9 cellular contexts compared by ENCODE assay signal in genomic region chr17:48547839-48548686, GRCh38. TPM values are rescaled to one million over a fixed set of nuclear protein-coding genes. Genes with fewer than 3 reads are reported as not detected.
A peak's percentile ranks its signal among the peaks of the same experiment; 100 is the strongest.
DNase-seq lines count a peak whose midpoint lies in the region; ATAC-seq, FAIRE-seq and TF ChIP-seq lines count a peak whose summit lies in the region.
"Had no signal": no experiment of that assay in that cellular context is flagged by ENCODE, and none has a peak within 500 bp of the region (broad histone marks: within the 10 kb centered on the region; RNA-seq: fewer than 3 reads in every experiment).

No MANE protein-coding gene starts in this region.

- peak overlapping the region; percentile 75 for H3K27ac Mint-ChIP-seq in activated CD8-positive, alpha-beta memory T cell treated with anti-CD3 and anti-CD28 coated beads, Interleukin-2, amount 10 ng/mL, durations not matched to agents 7 days and 5 days

- ATAC-seq in activated CD8-positive, alpha-beta memory T cell treated with anti-CD3 and anti-CD28 coated beads, Interleukin-2, amount 10 ng/mL, durations not matched to agents 7 days and 5 days = no peak
- ATAC-seq in thoracic aorta (ENCODE audit: insufficient number of reproducible peaks, low FRiP score, low read depth) = no peak

- peaks cover 32% of the 10 kb centered on the region for H3K4me1 Mint-ChIP-seq in activated CD8-positive, alpha-beta memory T cell treated with anti-CD3 and anti-CD28 coated beads, Interleukin-2, amount 10 ng/mL, durations not matched to agents 7 days and 5 days

- no peaks in the 10 kb centered on the region for H3K9me3 Mint-ChIP-seq in activated CD8-positive, alpha-beta memory T cell treated with anti-CD3 and anti-CD28 coated beads, Interleukin-2, amount 10 ng/mL, durations not matched to agents 7 days and 5 days (ENCODE audit: low read depth)

- no peaks in the 10 kb centered on the region for H3K27me3 ChIP-seq in thoracic aorta (replicated peaks; ENCODE audit: insufficient read depth)

- peaks cover 4% of the 10 kb centered on the region for H3K27me3 Mint-ChIP-seq in activated CD8-positive, alpha-beta memory T cell treated with anti-CD3 and anti-CD28 coated beads, Interleukin-2, amount 10 ng/mL, durations not matched to agents 7 days and 5 days

- peak overlapping the region; percentile 51 for H3K4me3 Mint-ChIP-seq in activated CD8-positive, alpha-beta memory T cell treated with anti-CD3 and anti-CD28 coated beads, Interleukin-2, amount 10 ng/mL, durations not matched to agents 7 days and 5 days

- H3K27ac ChIP-seq in thoracic aorta = peak overlapping the region; percentile 93 to 95
- H3K27ac ChIP-seq: BLaER1 treated with 17β-estradiol and CSF1 and Interleukin-3, amounts not matched to agents 10 nM and 100 nM had no signal

- DNase-seq in activated CD8-positive, alpha-beta memory T cell treated with anti-CD3 and anti-CD28 coated beads, Interleukin-2, amount 10 ng/mL, durations not matched to agents 7 days and 5 days = peak; percentile 57
- DNase-seq in activated CD8-positive, alpha-beta memory T cell treated with anti-CD3 and anti-CD28 coated beads, Interleukin-2, amount 50 U/mL, for 4 hours = no peak
- peak; percentile 54 for DNase-seq in activated naive CD4-positive, alpha-beta T cell treated with anti-CD3 and anti-CD28 coated beads, Interleukin-2, amount 50 U/mL, for 16 hours
- DNase-seq in kidney tubule cell (ENCODE audit: low spot score) (peak; percentile 52), thoracic aorta (ENCODE audit: low spot score) (no peak), D721Med (ENCODE audit: insufficient read length, low spot score) (no peak), AG08396 (ENCODE audit: low spot score) (no peak), NCI-H2196 (lab: John Stamatoyannopoulos, UW; ENCODE audit: unreplicated experiment) (no peak)

- no peak for FAIRE-seq in D721Med (lab: Jason Lieb, UNC)

- peak overlapping the region; percentile 62 for H3K4me3 ChIP-seq in thoracic aorta
- H3K4me3 ChIP-seq: BLaER1 treated with 17β-estradiol and CSF1 and Interleukin-3, amounts not matched to agents 10 nM and 100 nM had no signal

- H3K36me3 ChIP-seq in thoracic aorta = peaks cover 9% of the 10 kb centered on the region
- H3K36me3 ChIP-seq: BLaER1 treated with 17β-estradiol and CSF1 and Interleukin-3, amounts not matched to agents 10 nM and 100 nM had no signal

- H3K36me3 Mint-ChIP-seq in activated CD8-positive, alpha-beta memory T cell treated with anti-CD3 and anti-CD28 coated beads, Interleukin-2, amount 10 ng/mL, durations not matched to agents 7 days and 5 days = peaks cover 10% of the 10 kb centered on the region

- CTCF ChIA-PET in activated CD8-positive, alpha-beta memory T cell treated with anti-CD3 and anti-CD28 coated beads, Interleukin-2, amount 10 ng/mL, durations not matched to agents 7 days and 5 days (lab: Charles Lee) = interaction anchor here (0.7 to 3.0 kb wide), 4 partner anchors 37 to 196 kb away, joined by 3 to 17 read pairs (median 5); no protein-coding TSS in a partner anchor

- peaks cover 41 to 67% of the 10 kb centered on the region in 2 donors for H3K4me1 ChIP-seq in thoracic aorta (ENCODE audit: control insufficient read depth in 1 of 2, low read depth in 2 of 2)

- H3K9me3 ChIP-seq in thoracic aorta = no peaks in the 10 kb centered on the region
- H3K9me3 ChIP-seq: BLaER1 treated with 17β-estradiol and CSF1 and Interleukin-3, amounts not matched to agents 10 nM and 100 nM had no signal

- TF ChIP-seq CTCF in thoracic aorta (IDR thresholded peaks at IDR 0.05) = no peak
- no peak for TF ChIP-seq CTCF in D721Med (IDR thresholded peaks at IDR 0.05; ENCODE audit: insufficient read depth, missing control alignments)

RNA-seq across cellular contexts. Expression of gene HOXB2, which starts 3.2 kb away (rescaled TPM):
- total RNA-seq in activated CD8-positive, alpha-beta memory T cell treated with anti-CD3 and anti-CD28 coated beads, Interleukin-2, amount 10 ng/mL, durations not matched to agents 7 days and 5 days = 10 to 100 TPM; 17.2 to 17.5 TPM
- total RNA-seq in thoracic aorta = 10 to 100 TPM; 53.3 to 73.0 TPM

RNA-seq across cellular contexts. Expression of gene HOXB1, which starts 17.3 kb away (rescaled TPM):
- not detected for total RNA-seq in activated CD8-positive, alpha-beta memory T cell treated with anti-CD3 and anti-CD28 coated beads, Interleukin-2, amount 10 ng/mL, durations not matched to agents 7 days and 5 days
- total RNA-seq in thoracic aorta = not detected

RNA-seq across cellular contexts. Expression of gene HOXB4, which starts 30.1 kb away (rescaled TPM):
- total RNA-seq in activated CD8-positive, alpha-beta memory T cell treated with anti-CD3 and anti-CD28 coated beads, Interleukin-2, amount 10 ng/mL, durations not matched to agents 7 days and 5 days = 1 to 10 TPM; 7.8 TPM
- total RNA-seq in thoracic aorta = 10 to 100 TPM in 1 of 2 donors, 1 to 10 TPM in 1; 6.2 to 11.5 TPM

RNA-seq across cellular contexts. Expression of gene HOXB3, which starts 42.0 kb away (rescaled TPM):
- 10 to 100 TPM; 11.9 to 12.9 TPM for total RNA-seq in activated CD8-positive, alpha-beta memory T cell treated with anti-CD3 and anti-CD28 coated beads, Interleukin-2, amount 10 ng/mL, durations not matched to agents 7 days and 5 days
- total RNA-seq in thoracic aorta = 10 to 100 TPM; 26.8 to 33.3 TPM

RNA-seq across cellular contexts. Expression of gene HOXB5, which starts 45.5 kb away (rescaled TPM):
- total RNA-seq in activated CD8-positive, alpha-beta memory T cell treated with anti-CD3 and anti-CD28 coated beads, Interleukin-2, amount 10 ng/mL, durations not matched to agents 7 days and 5 days = under 1 TPM in 1 of 2 experiments, not detected in 1; 0.16 TPM
- 1 to 10 TPM in 1 of 2 donors, under 1 TPM in 1; 0.56 to 3.8 TPM for total RNA-seq in thoracic aorta

Comparison
In these comparisons a context has a peak if more than half of its experiments do, and no peak if none do; other contexts are left out.
1. DNase-seq: peak in activated CD8-positive, alpha-beta memory T cell treated with anti-CD3 and anti-CD28 coated beads, Interleukin-2, amount 10 ng/mL, durations not matched to agents 7 days and 5 days (single experiment), activated naive CD4-positive, alpha-beta T cell treated with anti-CD3 and anti-CD28 coated beads, Interleukin-2, amount 50 U/mL, for 16 hours (single experiment) and kidney tubule cell (single experiment); none in activated CD8-positive, alpha-beta memory T cell treated with anti-CD3 and anti-CD28 coated beads, Interleukin-2, amount 50 U/mL, for 4 hours (single experiment), thoracic aorta (single experiment), D721Med (single experiment), AG08396 (single experiment) and NCI-H2196 (single experiment).